ENCODE assay signal across 13 cellular contexts in the genomic region with DNA sequence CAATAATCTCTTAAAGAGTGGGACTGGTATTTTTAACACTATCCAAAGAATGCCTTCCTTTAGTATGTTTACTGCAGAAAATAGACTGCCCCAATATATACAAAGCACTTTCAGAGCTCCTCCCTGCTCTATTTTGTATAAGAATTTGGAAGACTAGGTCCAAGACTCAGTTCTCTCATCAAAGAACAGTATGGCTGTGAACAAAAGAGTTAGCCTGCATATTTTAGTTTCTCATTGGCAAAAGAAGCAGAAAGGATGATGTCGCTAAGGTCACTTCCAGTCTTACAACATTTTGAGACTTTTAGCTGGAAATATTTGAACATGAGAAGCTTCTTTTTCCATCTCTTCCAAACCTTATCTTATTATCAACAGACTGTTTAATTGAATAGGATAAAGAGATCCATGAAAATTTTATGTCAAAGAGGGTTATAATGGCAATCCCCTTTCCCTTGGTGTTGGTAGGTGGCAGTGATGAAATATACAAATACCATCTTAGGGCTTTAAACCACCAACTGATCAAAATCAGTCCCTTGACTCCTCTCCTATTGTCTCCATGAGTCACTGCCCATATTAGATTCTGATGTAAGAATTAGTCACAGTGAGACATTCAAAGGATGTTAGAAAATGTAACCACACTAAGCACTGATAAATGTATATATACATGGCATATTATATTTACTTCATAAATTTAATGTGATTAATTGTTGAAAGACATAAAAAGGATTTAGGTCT.
DNase-seq lines count a peak whose midpoint lies in the region; ATAC-seq and TF ChIP-seq lines count a peak whose summit lies in the region.
"Had no signal": no experiment of that assay in that cellular context is flagged by ENCODE, and none has a peak within 500 bp of the region (broad histone marks: within the 10 kb centered on the region; RNA-seq: fewer than 3 reads in every experiment).

No MANE protein-coding gene starts in this region.

- DNase-seq in GM04504 (ENCODE audit: low read depth) (peak; percentile 59), RPMI7951 (ENCODE audit: low read depth) (peak; percentile 75), epithelial cell of proximal tubule (ENCODE audit: low read depth) (peak; percentile 63), retinal pigment epithelial cell (ENCODE audit: low read depth) (peak; percentile 33), SK-N-DZ (ENCODE audit: low spot score) (no peak)
- DNase-seq: activated CD4-positive, CD25-positive, alpha-beta regulatory T cell; activated naive CD4-positive, alpha-beta T cell treated with anti-CD3 and anti-CD28 coated beads, Interleukin-2, amount 10 ng/mL, durations not matched to agents 7 days and 5 days; kidney; NCI-H2171 treated with DMSO at 0.1 percent for 48 hours had no signal

- ATAC-seq in GM19035 (IDR thresholded peaks at IDR 0.05; ENCODE audit: unreplicated experiment) (no peak), HG03571 (IDR thresholded peaks at IDR 0.05; ENCODE audit: unreplicated experiment) (no peak), GM18867 (IDR thresholded peaks at IDR 0.05; ENCODE audit: unreplicated experiment) (no peak)

- H3K4me3 ChIP-seq in epithelial cell of proximal tubule (ENCODE audit: low read depth, low read length) (no peak overlapping the region), retinal pigment epithelial cell (ENCODE audit: low read length) (no peak overlapping the region)
- H3K4me3 ChIP-seq: prostate gland had no signal

- TF ChIP-seq CTCF in epithelial cell of proximal tubule (conservative IDR thresholded peaks at IDR 0.05; ENCODE audit: low read depth, low read length) (no peak), retinal pigment epithelial cell (conservative IDR thresholded peaks at IDR 0.05; ENCODE audit: low read depth, low read length) (no peak)
